Comparison of ENCODE assay signal across 21 cellular contexts in the genomic region with DNA sequence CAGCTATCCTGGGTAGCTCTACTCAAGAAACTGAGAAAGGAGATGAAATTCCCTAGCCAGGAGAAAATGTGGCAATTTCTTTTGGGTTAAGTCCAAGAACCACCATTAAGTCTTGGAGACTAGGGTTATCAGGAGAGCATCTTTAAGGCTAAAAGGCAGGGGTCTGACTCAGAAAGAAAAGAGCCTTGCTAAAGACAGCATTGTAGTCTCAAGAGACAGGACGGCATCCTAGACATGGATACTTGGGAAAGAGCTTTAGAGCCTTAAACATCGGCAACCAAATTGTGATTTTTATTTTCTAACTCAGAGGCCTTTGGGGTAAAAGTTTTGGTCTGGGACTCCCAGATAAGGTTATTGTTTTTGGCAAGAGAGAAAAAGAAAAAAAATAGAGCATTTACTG.
DNase-seq lines count a peak whose midpoint lies in the region; ATAC-seq and TF ChIP-seq lines count a peak whose summit lies in the region.
"Had no signal": no experiment of that assay in that cellular context is flagged by ENCODE, and none has a peak within 500 bp of the region (broad histone marks: within the 10 kb centered on the region; RNA-seq: fewer than 3 reads in every experiment).

No MANE protein-coding gene starts in this region.

- H3K27me3 ChIP-seq in GM23338 (ENCODE audit: insufficient read depth) (no peaks in the 10 kb centered on the region), breast epithelium (no peaks in the 10 kb centered on the region), heart right ventricle (no peaks in the 10 kb centered on the region), skeletal muscle tissue (ENCODE audit: control insufficient read depth in 3 of 3, insufficient read depth in 3 of 3, low read length in 3 of 3) (no peaks in the 10 kb centered on the region)
- H3K27me3 ChIP-seq: SJCRH30 had no signal

- H3K9me3 ChIP-seq in breast epithelium (no peaks in the 10 kb centered on the region), heart right ventricle (no peaks in the 10 kb centered on the region), skeletal muscle tissue (ENCODE audit: control insufficient read depth in 3 of 3, low read length in 3 of 3) (no peaks in the 10 kb centered on the region)
- H3K9me3 ChIP-seq: SJCRH30, thoracic aorta had no signal

- no peaks in the 10 kb centered on the region for H3K79me2 ChIP-seq in GM23338 (replicated peaks; ENCODE audit: insufficient read depth)

- H3K9me3 Mint-ChIP-seq in GM23338 = no peaks in the 10 kb centered on the region
- H3K9me3 Mint-ChIP-seq: activated CD4-positive, alpha-beta T cell treated with anti-CD3 and anti-CD28 coated beads, Interleukin-2, amount 10 ng/mL, durations not matched to agents 7 days and 5 days; CD4-positive, alpha-beta T cell; central memory CD8-positive, alpha-beta T cell; T-helper 1 cell treated with Interleukin-12 subunit alpha and Interleukin-12 subunit beta and Interleukin-4 antibody, amounts not matched to agents 30 μg/mL and 1 μg/mL, for 36 hours had no signal

- no peak for DNase-seq in GM23338 (ENCODE audit: low spot score)
- DNase-seq in breast epithelium (ENCODE audit: low spot score in 2 of 2) = no peak
- DNase-seq in heart right ventricle = no peak
- no peak for DNase-seq in dedifferentiated amniotic fluid mesenchymal stem cell (ENCODE audit: extremely low spot score)
- DNase-seq in midbrain (lab: John Stamatoyannopoulos, UW) = no peak
- DNase-seq in NCI-H2029 treated with DMSO at 0.1 percent for 48 hours (lab: John Stamatoyannopoulos, UW) = no peak
- no peak for DNase-seq in activated naive CD4-positive, alpha-beta T cell treated with Interleukin-2 at 50 U/mL for 16 hours
- DNase-seq: activated CD4-positive, alpha-beta T cell treated with anti-CD3 and anti-CD28 coated beads, Interleukin-2, amount 10 ng/mL, durations not matched to agents 7 days and 5 days; activated CD8-positive, alpha-beta memory T cell treated with anti-CD3 and anti-CD28 coated beads, Interleukin-2, amount 50 U/mL, for 48 hours; activated effector memory CD4-positive, alpha-beta T cell treated with anti-CD3 and anti-CD28 coated beads, Interleukin-2, amount 50 U/mL, for 16 hours; CD4-positive, alpha-beta T cell; DMS153; effector CD4-positive, alpha-beta T cell; NCI-H1694 treated with DMSO at 0.1 percent for 48 hours; nucleus accumbens; PC-9 had no signal

- no peaks in the 10 kb centered on the region for H3K36me3 ChIP-seq in GM23338 (ENCODE audit: insufficient read depth)
- no peaks in the 10 kb centered on the region for H3K36me3 ChIP-seq in breast epithelium
- H3K36me3 ChIP-seq in heart right ventricle = no peaks in the 10 kb centered on the region
- no peaks in the 10 kb centered on the region for H3K36me3 ChIP-seq in skeletal muscle tissue (ENCODE audit: control insufficient read depth in 3 of 3, insufficient read depth in 3 of 3, low read length in 3 of 3)
- H3K36me3 ChIP-seq: SJCRH30, thoracic aorta had no signal

- no peak overlapping the region for H3K9ac ChIP-seq in skeletal muscle tissue (ENCODE audit: low read depth in 1 of 3, low read length in 3 of 3)

- no peaks in the 10 kb centered on the region for H3K9me2 ChIP-seq in GM23338 (ENCODE audit: insufficient read depth)

- no peak overlapping the region for H3K4me2 ChIP-seq in GM23338
- H3K4me2 ChIP-seq: PC-9 had no signal

- intact Hi-C loops in breast epithelium (cut with DNase I; ENCODE audit: low total_unique reads) (no loop called here), heart right ventricle (cut with DNase I) (loop anchor here in 1 of 10 donors (5.0 kb wide), 1 partner anchor 36 kb away; no protein-coding TSS in a partner anchor)

- peak overlapping the region; percentile 33 for H2AFZ ChIP-seq in GM23338
- H2AFZ ChIP-seq: PC-9 had no signal

- WGBS in heart right ventricle, 2 donors = 41 to 58% methylated on average over 2 of the region's 2 CpGs

- no peaks in the 10 kb centered on the region for H3K27me3 Mint-ChIP-seq in GM23338 (ENCODE audit: insufficient read depth, low read depth, poor library complexity)

- H3K27ac ChIP-seq in GM23338 (ENCODE audit: low read depth) = no peak overlapping the region
- peak overlapping the region; percentile 14 to 30 for H3K27ac ChIP-seq in breast epithelium
- H3K27ac ChIP-seq in heart right ventricle = peak overlapping the region in 9 of 10 donors; percentile 29 to 68 (median 57)
- H3K27ac ChIP-seq in skeletal muscle tissue (ENCODE audit: low read depth, low read length) = peak overlapping the region; percentile 3
- H3K27ac ChIP-seq: PC-9, SJCRH30, thoracic aorta had no signal

- H3K4me1 Mint-ChIP-seq in GM23338 = peaks cover 4% of the 10 kb centered on the region; the same call in 2 of the 3 replicates

- no peak for ATAC-seq in GM23338
- peak in 6 of 8 donors; percentile 46 to 68 (median 63) for ATAC-seq in heart right ventricle

- H3K36me3 Mint-ChIP-seq in GM23338 (ENCODE audit: low read depth) = no peaks in the 10 kb centered on the region

- TF ChIP-seq CTCF in GM23338 (conservative IDR thresholded peaks at IDR 0.05; ENCODE audit: low read depth in 2 of 2) (no peak), breast epithelium (IDR thresholded peaks at IDR 0.05) (no peak), heart right ventricle (IDR thresholded peaks at IDR 0.05) (no peak)

- no peaks in the 10 kb centered on the region for H4K20me1 ChIP-seq in GM23338 (replicated peaks; ENCODE audit: insufficient read depth)

- H3K4me1 ChIP-seq in GM23338 (ENCODE audit: insufficient read depth) = no peaks in the 10 kb centered on the region
- no peaks in the 10 kb centered on the region for H3K4me1 ChIP-seq in breast epithelium
- H3K4me1 ChIP-seq in heart right ventricle = peaks cover 3 to 22% (median 13%) of the 10 kb centered on the region in 9 donors
- H3K4me1 ChIP-seq in skeletal muscle tissue (ENCODE audit: control insufficient read depth in 3 of 3, insufficient read depth in 3 of 3, low read length in 3 of 3) = peaks cover 0 to 6% (median 0%) of the 10 kb centered on the region in 3 donors
- H3K4me1 ChIP-seq: SJCRH30 had no signal

- H3K4me3 ChIP-seq in GM23338 (no peak overlapping the region), breast epithelium (no peak overlapping the region), heart right ventricle (no peak overlapping the region), skeletal muscle tissue (ENCODE audit: low read length in 3 of 3) (no peak overlapping the region)
- H3K4me3 ChIP-seq: PC-9, SJCRH30, thoracic aorta had no signal

- H3K27ac Mint-ChIP-seq in GM23338 = no peak overlapping the region
- H3K27ac Mint-ChIP-seq: activated CD4-positive, alpha-beta T cell treated with anti-CD3 and anti-CD28 coated beads, Interleukin-2, amount 10 ng/mL, durations not matched to agents 7 days and 5 days; CD4-positive, alpha-beta T cell; T-helper 1 cell treated with Interleukin-12 subunit alpha and Interleukin-12 subunit beta and Interleukin-4 antibody, amounts not matched to agents 30 μg/mL and 1 μg/mL, for 36 hours had no signal

- no peak for TF ChIP-seq POLR2A in breast epithelium (IDR thresholded peaks at IDR 0.05)

- H3F3A ChIP-seq in GM23338 (replicated peaks; ENCODE audit: low read depth) = no peaks in the 10 kb centered on the region

- H3K4me3 Mint-ChIP-seq in GM23338 = no peak overlapping the region
- H3K4me3 Mint-ChIP-seq: activated CD4-positive, alpha-beta T cell treated with anti-CD3 and anti-CD28 coated beads, Interleukin-2, amount 10 ng/mL, durations not matched to agents 7 days and 5 days; CD4-positive, alpha-beta T cell; central memory CD8-positive, alpha-beta T cell; T-helper 1 cell treated with Interleukin-12 subunit alpha and Interleukin-12 subunit beta and Interleukin-4 antibody, amounts not matched to agents 30 μg/mL and 1 μg/mL, for 36 hours had no signal

TF ChIP-seq in GM23338, 12 proteins besides CTCF, POLR2A, EP300 and RAD21 (continues in another document):
- TF ChIP-seq ZNF114 (CRISPR knock-in tag; IDR thresholded peaks at IDR 0.05) = no peak
